18 cellular contexts compared by ENCODE assay signal in the genomic region with DNA sequence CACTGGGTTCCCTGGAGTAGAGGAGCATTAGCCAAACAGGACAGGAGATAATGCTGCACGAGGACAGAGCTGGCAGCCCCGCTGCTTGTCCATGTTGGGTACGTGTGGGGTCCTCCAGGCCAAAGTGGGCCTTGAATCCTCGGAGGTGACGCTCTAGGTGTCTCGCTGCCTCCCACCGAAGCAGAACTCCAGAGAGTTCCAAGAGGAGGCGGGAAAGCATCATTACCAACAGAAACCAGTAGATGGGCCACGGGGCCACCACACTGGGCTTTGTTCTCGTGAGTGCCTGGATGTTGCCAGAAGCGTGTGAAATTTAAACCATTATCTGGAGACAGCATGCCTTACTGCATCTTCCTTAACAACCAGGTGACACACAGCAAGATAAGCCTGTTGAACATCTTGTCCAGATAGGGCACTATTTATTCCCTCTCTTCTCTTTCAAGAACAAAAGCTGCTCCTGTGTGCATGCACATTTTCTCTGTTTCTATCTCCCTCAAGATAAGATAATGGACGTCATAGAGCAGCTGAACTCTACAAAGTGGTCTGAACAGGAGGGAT. TPM values are rescaled to one million over a fixed set of nuclear protein-coding genes. Genes with fewer than 3 reads are reported as not detected.
"Had no signal": no experiment of that assay in that cellular context is flagged by ENCODE, and none has a peak within 500 bp of the region (broad histone marks: within the 10 kb centered on the region; RNA-seq: fewer than 3 reads in every experiment).

No MANE protein-coding gene starts in this region.

- H3K9me3 ChIP-seq: thoracic aorta, transverse colon, uterus had no signal

- ATAC-seq: foreskin keratinocyte; left colon; left ventricle myocardium superior; naive thymus-derived CD4-positive, alpha-beta T cell; sciatic nerve; stimulated activated naive B cell treated with anti-CD40 and anti-IgM and Interleukin-4, amounts not matched to agents 10 μg/mL and 1 μg/mL and 100 μg/mL, for 72 hours; stimulated activated naive CD8-positive, alpha-beta T cell treated with anti-CD3 and anti-CD28 coated beads, Interleukin-15, amount 100 ng/mL, for 72 hours had no signal

- DNase-seq: effector CD4-positive, alpha-beta T cell; endodermal cell; foreskin keratinocyte; left colon; left ventricle myocardium superior; mesendoderm; naive thymus-derived CD4-positive, alpha-beta T cell; stimulated activated CD4-positive, alpha-beta T cell treated with anti-CD3 and anti-CD28 coated beads, Interleukin-2, amount 100 ng/mL, for 24 hours; stimulated activated CD4-positive, alpha-beta T cell treated with anti-CD3 and anti-CD28 coated beads, Interleukin-4, amount 100 ng/mL, for 4 hours; stimulated activated naive B cell treated with anti-CD40 and anti-IgM and Interleukin-4, amounts not matched to agents 10 μg/mL and 1 μg/mL and 100 μg/mL, for 72 hours; stimulated activated naive CD8-positive, alpha-beta T cell treated with anti-CD3 and anti-CD28 coated beads, Interleukin-15, amount 100 ng/mL, for 72 hours; transverse colon; uterus had no signal

- H2AFZ ChIP-seq: parathyroid adenoma had no signal

- H3K9ac ChIP-seq: parathyroid adenoma had no signal

- H3K27me3 ChIP-seq: foreskin keratinocyte, transverse colon, uterus had no signal

- H3K36me3 ChIP-seq: uterus had no signal

- H3K4me1 ChIP-seq: foreskin keratinocyte, parathyroid adenoma had no signal

- H3K4me3 ChIP-seq: coronary artery, lung, thoracic aorta, transverse colon, uterus had no signal

- H3K27ac ChIP-seq: coronary artery, foreskin keratinocyte, parathyroid adenoma, thoracic aorta, transverse colon, uterus had no signal

RNA-seq across cellular contexts. Expression of gene TNS3, which starts 56.8 kb away (rescaled TPM):
- polyA plus RNA-seq: naive thymus-derived CD4-positive, alpha-beta T cell had no signal
